20 cellular contexts compared by ENCODE assay signal in genomic region chr2:231172020-231172419, GRCh38. TPM values are rescaled to one million over a fixed set of nuclear protein-coding genes. Genes with fewer than 3 reads are reported as not detected.
"Had no signal": no experiment of that assay in that cellular context is flagged by ENCODE, and none has a peak within 500 bp of the region (broad histone marks: within the 10 kb centered on the region; RNA-seq: fewer than 3 reads in every experiment).

No MANE protein-coding gene starts in this region.

- H3K4me3 ChIP-seq: body of pancreas, colonic mucosa, gastrocnemius medialis, heart right ventricle, lower lobe of right lung, pancreas, thyroid gland had no signal

- H3K27ac ChIP-seq: body of pancreas, colonic mucosa, gastrocnemius medialis, heart right ventricle, lower lobe of right lung, pancreas, thyroid gland had no signal

- ATAC-seq: body of pancreas; esophagus mucosa; gastrocnemius medialis; heart right ventricle; lower lobe of right lung; pancreas; stimulated activated memory B cell treated with anti-CD40 and anti-IgM and Interleukin-4, amounts not matched to agents 10 μg/mL and 1 μg/mL and 100 μg/mL, for 72 hours; T-cell had no signal

- H3K9me3 ChIP-seq: body of pancreas, colonic mucosa, gastrocnemius medialis, heart right ventricle, lower lobe of right lung, pancreas, thyroid gland had no signal

- H3K4me1 ChIP-seq: body of pancreas, colonic mucosa, lower lobe of right lung, pancreas, thyroid gland had no signal

- DNase-seq: activated CD4-positive, alpha-beta T cell treated with anti-CD3 and anti-CD28 coated beads for 1 hour; activated CD4-positive, alpha-beta T cell treated with anti-CD3 and anti-CD28 coated beads, Interleukin-2, amount 50 U/mL, for 48 hours; activated naive CD4-positive, alpha-beta T cell treated with anti-CD3 and anti-CD28 coated beads, Interleukin-2, amount 10 ng/mL, durations not matched to agents 7 days and 5 days; activated T-cell treated with anti-CD3 and anti-CD28 coated beads, Interleukin-2, amount 50 U/mL, for 1 hour; amniotic stem cell; body of pancreas; colonic mucosa; gastrocnemius medialis; heart right ventricle; left cardiac atrium; lower lobe of right lung; midbrain; pancreas; T-cell; T1000; thyroid gland had no signal

- H3K27me3 ChIP-seq: body of pancreas, colonic mucosa, gastrocnemius medialis, heart right ventricle, pancreas, thyroid gland had no signal

- H3K36me3 ChIP-seq: colonic mucosa had no signal

RNA-seq across cellular contexts. Expression of gene HTR2B, which starts 47.2 kb away (rescaled TPM):
- total RNA-seq: activated T-helper 2 cell treated with anti-CD3 and anti-CD28 coated beads, Interferon-gamma antibody, Interleukin-2, Interleukin-4, amounts not matched to agents 10 μg/mL and 5 μg/mL and 100 μg/mL, durations not matched to agents 14 hours and 24 hours and 36 hours; body of pancreas; esophagus mucosa; neural crest cell had no signal
